ENCODE assay signal across 13 cellular contexts in genomic region chr3:17052348-17052747, GRCh38.
DNase-seq lines count a peak whose midpoint lies in the region; ATAC-seq, FAIRE-seq and TF ChIP-seq lines count a peak whose summit lies in the region.
"Had no signal": no experiment of that assay in that cellular context is flagged by ENCODE, and none has a peak within 500 bp of the region (broad histone marks: within the 10 kb centered on the region; RNA-seq: fewer than 3 reads in every experiment).

No MANE protein-coding gene starts in this region.

- H3K9me3 Mint-ChIP-seq in immature natural killer cell, result peaks cover 0 to 20% (median 8%) of the 10 kb centered on the region in 6 donors
- H3K9me3 Mint-ChIP-seq: effector memory CD8-positive, alpha-beta T cell had no signal

- FAIRE-seq in frontal cortex (lab: Jason Lieb, UNC) (no peak), HTR-8/SVneo (lab: Jason Lieb, UNC) (no peak)

- H3K27ac ChIP-seq in PC-3 (ENCODE audit: low read length), result no peak overlapping the region

- peaks cover 41 to 57% of the 10 kb centered on the region in 2 donors for H3K4me1 Mint-ChIP-seq in immature natural killer cell

- H3K4me2 ChIP-seq in PC-3 (ENCODE audit: low read length), result no peak overlapping the region

- no peak overlapping the region for H3K4me3 Mint-ChIP-seq in immature natural killer cell
- H3K4me3 Mint-ChIP-seq: effector memory CD8-positive, alpha-beta T cell had no signal

- TF ChIP-seq CTCF in PC-3 (conservative IDR thresholded peaks at IDR 0.05; ENCODE audit: low read depth, low read length), result no peak

- no peaks in the 10 kb centered on the region for H3K9me2 ChIP-seq in PC-3 (replicated peaks; ENCODE audit: low read length)

- H3K27me3 Mint-ChIP-seq in immature natural killer cell (ENCODE audit: low read depth in 3 of 3), result peaks cover 0 to 4% (median 0%) of the 10 kb centered on the region in 3 donors
- H3K27me3 Mint-ChIP-seq: CD4-positive, alpha-beta memory T cell; effector memory CD8-positive, alpha-beta T cell had no signal

- BruUV-seq in PC-3 (replicated peaks; lab: Mats Ljungman, UMichigan), result no TSS peak

- ATAC-seq in GM18867 (IDR thresholded peaks at IDR 0.05; ENCODE audit: unreplicated experiment) (peak; percentile 73), GM21529 (IDR thresholded peaks at IDR 0.05; ENCODE audit: unreplicated experiment) (peak; percentile 73), HG03196 (IDR thresholded peaks at IDR 0.05; ENCODE audit: unreplicated experiment) (peak; percentile 40), PC-3 (no peak)
- ATAC-seq: effector memory CD8-positive, alpha-beta T cell; left colon had no signal

- peak overlapping the region in 5 of 6 donors; percentile 0 to 45 (median 10) for H3K27ac Mint-ChIP-seq in immature natural killer cell

- H3K36me3 Mint-ChIP-seq in immature natural killer cell, result peaks cover 44 to 54% (median 52%) of the 10 kb centered on the region in 3 donors

- H3K36me3 ChIP-seq in PC-3 (ENCODE audit: low read depth, low read length), result peaks cover 9% of the 10 kb centered on the region; the same call in 1 of the 2 replicates

- H3K4me3 ChIP-seq in PC-3 (ENCODE audit: low read length), result no peak overlapping the region

- no peaks in the 10 kb centered on the region for H3F3A ChIP-seq in PC-3 (ENCODE audit: low read length, unreplicated experiment)

- no peak overlapping the region for H3K9ac ChIP-seq in PC-3 (ENCODE audit: low read length)

- CTCF ChIA-PET in PC-3 (lab: Charles Lee), result no interaction called here

- no peaks in the 10 kb centered on the region for H3K4me1 ChIP-seq in PC-3 (ENCODE audit: insufficient read depth, low read length)

- no peaks in the 10 kb centered on the region for H3K27me3 ChIP-seq in PC-3 (ENCODE audit: low read length)

- H3K79me2 ChIP-seq in PC-3 (ENCODE audit: low read length), result no peaks in the 10 kb centered on the region

- H4K20me1 ChIP-seq in PC-3 (ENCODE audit: low read length), result no peaks in the 10 kb centered on the region

- POLR2A ChIA-PET in PC-3 (lab: Charles Lee; ENCODE audit: unreplicated experiment), result no interaction called here

- H3K9me3 ChIP-seq in PC-3 (ENCODE audit: low read length), result no peaks in the 10 kb centered on the region

- DNase-seq in immature natural killer cell (no peak), AG08395 (ENCODE audit: low spot score) (no peak), frontal cortex (ENCODE audit: low spot score in 2 of 2) (no peak), HTR-8/SVneo (ENCODE audit: insufficient read length, low spot score) (no peak), PC-3 (no peak)
- DNase-seq: CD4-positive, alpha-beta memory T cell; effector memory CD8-positive, alpha-beta T cell; left colon; NCI-H1436 treated with DMSO at 0.1 percent for 48 hours; T-helper 2 cell had no signal

- H2AFZ ChIP-seq in PC-3 (ENCODE audit: low read length), result no peak overlapping the region

- intact Hi-C loops in PC-3 (cut with micrococcal nuclease), result no loop called here
